Comparison of ENCODE assay signal across 28 cellular contexts in the genomic region with DNA sequence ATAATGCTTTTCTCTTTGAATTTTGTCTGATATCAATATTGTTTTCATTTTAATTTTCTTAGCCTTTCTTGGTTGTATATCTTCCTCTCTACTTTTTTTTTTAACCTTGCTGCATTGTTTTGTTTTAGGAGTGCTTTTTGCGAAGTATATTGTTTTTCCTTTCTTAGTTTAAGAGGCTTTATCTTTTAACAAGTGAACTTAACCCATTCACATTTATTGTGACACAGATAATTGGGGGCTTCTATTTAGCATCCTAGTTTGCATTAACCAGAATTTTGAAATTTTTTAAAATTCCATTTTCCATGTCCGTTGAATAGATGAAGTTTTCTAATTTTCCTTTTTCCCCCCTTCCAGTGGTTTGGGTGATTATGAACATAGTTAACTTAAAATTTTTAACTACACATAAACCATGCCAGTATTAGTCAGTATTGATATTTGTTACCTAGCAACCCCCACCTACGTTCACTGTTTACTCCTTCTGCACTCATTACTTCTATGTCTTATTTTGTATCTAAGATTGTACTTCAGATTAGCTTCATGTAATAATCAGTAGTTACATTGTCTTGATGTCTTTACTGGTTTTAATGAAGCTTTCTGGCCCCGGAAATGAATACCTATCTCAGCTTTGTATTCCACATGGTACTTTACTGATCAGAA. TPM values are rescaled to one million over a fixed set of nuclear protein-coding genes. Genes with fewer than 3 reads are reported as not detected.
DNase-seq lines count a peak whose midpoint lies in the region; ATAC-seq and TF ChIP-seq lines count a peak whose summit lies in the region.
"Had no signal": no experiment of that assay in that cellular context is flagged by ENCODE, and none has a peak within 500 bp of the region (broad histone marks: within the 10 kb centered on the region; RNA-seq: fewer than 3 reads in every experiment).

No MANE protein-coding gene starts in this region.

- peaks cover 23% of the 10 kb centered on the region for H3K4me1 ChIP-seq in CD4-positive, CD25-positive, alpha-beta regulatory T cell (ENCODE audit: control insufficient read depth, insufficient read depth, low read length, poor library complexity, severe bottlenecking)
- H3K4me1 ChIP-seq in CD8-positive, alpha-beta T cell (ENCODE audit: insufficient read depth, low read length) = no peaks in the 10 kb centered on the region
- H3K4me1 ChIP-seq in ascending aorta = peaks cover 13 to 43% of the 10 kb centered on the region in 2 donors
- H3K4me1 ChIP-seq: BLaER1, Peyer's patch had no signal

- no peaks in the 10 kb centered on the region for H3K9me3 Mint-ChIP-seq in CD4-positive, CD25-positive, alpha-beta regulatory T cell
- no peaks in the 10 kb centered on the region for H3K9me3 Mint-ChIP-seq in CD8-positive, alpha-beta T cell
- H3K9me3 Mint-ChIP-seq in WTC11 (no peaks in the 10 kb centered on the region), memory B cell (no peaks in the 10 kb centered on the region)
- H3K9me3 Mint-ChIP-seq: activated CD4-positive, alpha-beta T cell treated with anti-CD3 and anti-CD28 coated beads, Interleukin-2, amount 10 ng/mL, durations not matched to agents 24 days and 14 days; dendritic cell treated with granulocyte-macrophage colony-stimulating factor and Interleukin-4, amounts not matched to agents 40 ng/mL and 50 ng/mL, for 4 days; IgD-negative memory B cell had no signal

- POLR2A ChIA-PET in CD8-positive, alpha-beta T cell (lab: Charles Lee) = no interaction called here
- POLR2A ChIA-PET in WTC11 (lab: Charles Lee) = no interaction called here

- H3K9me3 ChIP-seq in CD4-positive, CD25-positive, alpha-beta regulatory T cell (ENCODE audit: control insufficient read depth in 2 of 2, low read length in 2 of 2) = no peaks in the 10 kb centered on the region
- no peaks in the 10 kb centered on the region for H3K9me3 ChIP-seq in CD8-positive, alpha-beta T cell (ENCODE audit: low read length)
- H3K9me3 ChIP-seq in ascending aorta = no peaks in the 10 kb centered on the region
- H3K9me3 ChIP-seq: left lung, Peyer's patch, tibial artery had no signal

- H3K36me3 ChIP-seq in CD4-positive, CD25-positive, alpha-beta regulatory T cell (ENCODE audit: control insufficient read depth, insufficient read depth, low read length) = peaks cover 37% of the 10 kb centered on the region
- H3K36me3 ChIP-seq in CD8-positive, alpha-beta T cell (ENCODE audit: insufficient read depth, low read length) = peaks cover 20% of the 10 kb centered on the region
- peaks cover 7 to 19% of the 10 kb centered on the region in 2 donors for H3K36me3 ChIP-seq in ascending aorta

- DNase-seq in CD4-positive, CD25-positive, alpha-beta regulatory T cell = peak in 1 of 3 donors; percentile 30
- no peak for DNase-seq in CD8-positive, alpha-beta T cell
- no peak for DNase-seq in WTC11 (ENCODE audit: low spot score)
- DNase-seq in memory B cell (ENCODE audit: low spot score in 2 of 2) = no peak
- no peak for DNase-seq in NCI-H2196 (lab: John Stamatoyannopoulos, UW; ENCODE audit: unreplicated experiment)
- no peak for DNase-seq in ascending aorta (ENCODE audit: low spot score in 2 of 2)
- DNase-seq in AG08396 (ENCODE audit: low spot score) = no peak
- DNase-seq: activated CD4-positive, alpha-beta T cell treated with anti-CD3 and anti-CD28 coated beads, Interleukin-2, amount 10 ng/mL, durations not matched to agents 24 days and 14 days; activated naive CD4-positive, alpha-beta T cell treated with anti-CD3 and anti-CD28 coated beads, Interleukin-2, amount 50 U/mL, for 16 hours; activated T-cell treated with anti-CD3 and anti-CD28 coated beads, Interleukin-2, amount 50 U/mL, for 48 hours; anterior cingulate cortex; Calu3; DMS79; foreskin fibroblast; GDM1; heart left ventricle; islet precursor cell; left lung; NCI-H1048; NCI-H2107; Peyer's patch; right cardiac atrium; SHP77 treated with DMSO at 0.1 percent for 48 hours; tibial artery had no signal

- H3K27ac Mint-ChIP-seq in CD4-positive, CD25-positive, alpha-beta regulatory T cell = peak overlapping the region; percentile 64 to 82 (median 78)
- peak overlapping the region; percentile 21 for H3K27ac Mint-ChIP-seq in CD8-positive, alpha-beta T cell
- H3K27ac Mint-ChIP-seq in WTC11 = peak overlapping the region; percentile 61; the same call in 1 of the 2 replicates
- peak overlapping the region; percentile 56 for H3K27ac Mint-ChIP-seq in memory B cell
- H3K27ac Mint-ChIP-seq: activated CD4-positive, alpha-beta T cell treated with anti-CD3 and anti-CD28 coated beads, Interleukin-2, amount 10 ng/mL, durations not matched to agents 24 days and 14 days; dendritic cell treated with granulocyte-macrophage colony-stimulating factor and Interleukin-4, amounts not matched to agents 40 ng/mL and 50 ng/mL, for 4 days had no signal

- CTCF ChIA-PET in CD8-positive, alpha-beta T cell (lab: Charles Lee) = no interaction called here
- CTCF ChIA-PET in WTC11 (lab: Charles Lee) = no interaction called here

- peak; percentile 60 to 64 for ATAC-seq in CD4-positive, CD25-positive, alpha-beta regulatory T cell (ENCODE audit: low read depth in 2 of 2)
- no peak for ATAC-seq in CD8-positive, alpha-beta T cell
- ATAC-seq in WTC11 (no peak), memory B cell (ENCODE audit: low read depth) (no peak)
- ATAC-seq: heart left ventricle, left lung, right cardiac atrium had no signal

- H3K4me3 Mint-ChIP-seq in CD4-positive, CD25-positive, alpha-beta regulatory T cell = peak overlapping the region in 3 of 4 donors; percentile 14 to 32 (median 26)
- H3K4me3 Mint-ChIP-seq in CD8-positive, alpha-beta T cell = no peak overlapping the region
- H3K4me3 Mint-ChIP-seq in WTC11 (no peak overlapping the region), memory B cell (no peak overlapping the region)
- H3K4me3 Mint-ChIP-seq: activated CD4-positive, alpha-beta T cell treated with anti-CD3 and anti-CD28 coated beads, Interleukin-2, amount 10 ng/mL, durations not matched to agents 24 days and 14 days; dendritic cell treated with granulocyte-macrophage colony-stimulating factor and Interleukin-4, amounts not matched to agents 40 ng/mL and 50 ng/mL, for 4 days; IgD-negative memory B cell had no signal

- peak overlapping the region; percentile 28 for H3K4me3 ChIP-seq in CD4-positive, CD25-positive, alpha-beta regulatory T cell (ENCODE audit: low read depth, low read length)
- no peak overlapping the region for H3K4me3 ChIP-seq in CD8-positive, alpha-beta T cell (ENCODE audit: low read depth, low read length)
- no peak overlapping the region for H3K4me3 ChIP-seq in ascending aorta
- H3K4me3 ChIP-seq: BLaER1, heart left ventricle, left lung, Peyer's patch, smooth muscle cell, tibial artery had no signal

- H3K36me3 Mint-ChIP-seq in CD4-positive, CD25-positive, alpha-beta regulatory T cell = peaks cover 34% of the 10 kb centered on the region
- H3K36me3 Mint-ChIP-seq in CD8-positive, alpha-beta T cell = peaks cover 72% of the 10 kb centered on the region
- H3K36me3 Mint-ChIP-seq in WTC11 (peaks cover 49% of the 10 kb centered on the region), memory B cell (peaks cover 21% of the 10 kb centered on the region)

- H3K27ac ChIP-seq in CD4-positive, CD25-positive, alpha-beta regulatory T cell (ENCODE audit: insufficient read depth, low read length, poor library complexity, severe bottlenecking) = peak overlapping the region; percentile 66
- no peak overlapping the region for H3K27ac ChIP-seq in CD8-positive, alpha-beta T cell (ENCODE audit: low read depth, low read length)
- peak overlapping the region in 1 of 2 donors; percentile 4 for H3K27ac ChIP-seq in ascending aorta
- H3K27ac ChIP-seq: BLaER1, left lung, Peyer's patch had no signal

- no peaks in the 10 kb centered on the region for H3K27me3 Mint-ChIP-seq in CD4-positive, CD25-positive, alpha-beta regulatory T cell
- no peaks in the 10 kb centered on the region for H3K27me3 Mint-ChIP-seq in CD8-positive, alpha-beta T cell (ENCODE audit: low read depth)
- no peaks in the 10 kb centered on the region for H3K27me3 Mint-ChIP-seq in WTC11 (ENCODE audit: low read depth)
- no peaks in the 10 kb centered on the region for H3K27me3 Mint-ChIP-seq in memory B cell
- H3K27me3 Mint-ChIP-seq: activated CD4-positive, alpha-beta T cell treated with anti-CD3 and anti-CD28 coated beads, Interleukin-2, amount 10 ng/mL, durations not matched to agents 24 days and 14 days; dendritic cell treated with granulocyte-macrophage colony-stimulating factor and Interleukin-4, amounts not matched to agents 40 ng/mL and 50 ng/mL, for 4 days; IgD-negative memory B cell had no signal

- H3K4me1 Mint-ChIP-seq in CD4-positive, CD25-positive, alpha-beta regulatory T cell = peaks cover 50 to 62% (median 55%) of the 10 kb centered on the region in 4 donors
- H3K4me1 Mint-ChIP-seq in CD8-positive, alpha-beta T cell (ENCODE audit: low read depth) = peaks cover 39% of the 10 kb centered on the region
- peaks cover 18% of the 10 kb centered on the region for H3K4me1 Mint-ChIP-seq in WTC11
- H3K4me1 Mint-ChIP-seq in memory B cell = peaks cover 18% of the 10 kb centered on the region

- no peak for TF ChIP-seq CTCF in CD8-positive, alpha-beta T cell (IDR thresholded peaks at IDR 0.05)
- TF ChIP-seq CTCF in WTC11 (IDR thresholded peaks at IDR 0.05) = no peak
- no peak for TF ChIP-seq CTCF in ascending aorta (IDR thresholded peaks at IDR 0.05)

- intact Hi-C loops in CD8-positive, alpha-beta T cell (cut with DNase I, micrococcal nuclease) = loop anchor here in 1 of 2 experiments (5.0 kb wide), 1 partner anchor 42 kb away; no protein-coding TSS in a partner anchor
- intact Hi-C loops in ascending aorta (cut with DNase I) = no loop called here

- H3K27me3 ChIP-seq in CD4-positive, CD25-positive, alpha-beta regulatory T cell (ENCODE audit: control insufficient read depth, insufficient read depth, low read length) = no peaks in the 10 kb centered on the region
- H3K27me3 ChIP-seq in CD8-positive, alpha-beta T cell (ENCODE audit: insufficient read depth, low read length) = no peaks in the 10 kb centered on the region
- H3K27me3 ChIP-seq in ascending aorta = no peaks in the 10 kb centered on the region
- H3K27me3 ChIP-seq: BLaER1, heart left ventricle, left lung, Peyer's patch, tibial artery had no signal

RNA-seq across cellular contexts. Expression of a gene that starts 44.4 kb away (rescaled TPM):
- total RNA-seq in CD4-positive, CD25-positive, alpha-beta regulatory T cell = 89.0 TPM
- polyA plus RNA-seq in CD4-positive, CD25-positive, alpha-beta regulatory T cell = 10 to 100 TPM in 2 of 4 donors, 1 to 10 TPM in 2; 7.2 to 14.4 (median 9.0) TPM
- total RNA-seq in CD8-positive, alpha-beta T cell = 10 to 100 TPM; 65.2 to 73.4 TPM
- 76.8 to 86.3 TPM (median 77.4 TPM) in 3 replicates for total RNA-seq in WTC11 (2021)
- 36.7 TPM for total RNA-seq in ascending aorta

Comparison
In these comparisons a context has a peak if more than half of its experiments do, and no peak if none do; other contexts are left out.
1. ATAC-seq: peak in CD4-positive, CD25-positive, alpha-beta regulatory T cell (2 of 2); none in CD8-positive, alpha-beta T cell (single experiment), WTC11 (single experiment) and memory B cell (single experiment).
2. H3K27ac Mint-ChIP-seq: peak in every context shown above with its lines; median percentile 78 in CD4-positive, CD25-positive, alpha-beta regulatory T cell; 61 in WTC11; 56 in memory B cell; 21 in CD8-positive, alpha-beta T cell.
3. H3K4me3 Mint-ChIP-seq: peak in CD4-positive, CD25-positive, alpha-beta regulatory T cell (3 of 4); none in CD8-positive, alpha-beta T cell (single experiment), WTC11 (single experiment) and memory B cell (single experiment).